ENCODE assay signal across 8 cellular contexts in genomic region chr6:27807415-27808241, GRCh38.
DNase-seq lines count a peak whose midpoint lies in the region; ATAC-seq lines count a peak whose summit lies in the region.
"Not testable (repeated sequence)": the region's sequence is repeated elsewhere in the genome, so short reads cannot be mapped to it uniquely, and the experiment has no call there.

No MANE protein-coding gene starts in this region.

- H3K27me3 ChIP-seq in BLaER1: not testable (repeated sequence)

- H3K4me1 ChIP-seq in BLaER1: peaks cover 41% of the 10 kb centered on the region

- peak overlapping the region; percentile 96 for H3K27ac ChIP-seq in BLaER1
- H3K27ac ChIP-seq in skin epidermis: peak overlapping the region; percentile 14 to 87 (median 72)

- not testable (repeated sequence) for H3K9me3 ChIP-seq in BLaER1

- ATAC-seq in GM19324 (IDR thresholded peaks at IDR 0.05; ENCODE audit: low FRiP score, unreplicated experiment) (peak; percentile 81), HG03354 (IDR thresholded peaks at IDR 0.05; ENCODE audit: poor library complexity, severe bottlenecking, unreplicated experiment) (peak; percentile 74)

- peak; percentile 47 for DNase-seq in NCI-H510A (lab: John Stamatoyannopoulos, UW)
- DNase-seq in activated CD4-positive, CD25-positive, alpha-beta regulatory T cell (lab: John Stamatoyannopoulos, UW): peak; percentile 28 to 57 (median 33)
- peak; percentile 84 for DNase-seq in cerebellum (ENCODE audit: low spot score)
- DNase-seq in inferior parietal cortex (ENCODE audit: extremely low spot score): peak; percentile 85

- H3K9ac ChIP-seq in BLaER1: peak overlapping the region; percentile 94

- peak overlapping the region; percentile 96 for H3K4me2 ChIP-seq in BLaER1

- not testable (repeated sequence) for H3K36me3 ChIP-seq in BLaER1

- H4K20me1 ChIP-seq in BLaER1: not testable (repeated sequence)

- H3K4me3 ChIP-seq in BLaER1: peak overlapping the region; percentile 76
- peak overlapping the region; percentile 35 to 66 (median 52) for H3K4me3 ChIP-seq in skin epidermis

Comparison
In these comparisons a context has a peak if more than half of its experiments do, and no peak if none do; other contexts are left out.
1. Peak in every context shown above with its lines: DNase-seq, ATAC-seq, H3K4me3 ChIP-seq and H3K27ac ChIP-seq.
2. DNase-seq: peak in every context shown above with its lines; median percentile 85 in inferior parietal cortex; 84 in cerebellum; 47 in NCI-H510A; 33 in activated CD4-positive, CD25-positive, alpha-beta regulatory T cell.